Comparison of ENCODE assay signal across 23 cellular contexts in the genomic region with DNA sequence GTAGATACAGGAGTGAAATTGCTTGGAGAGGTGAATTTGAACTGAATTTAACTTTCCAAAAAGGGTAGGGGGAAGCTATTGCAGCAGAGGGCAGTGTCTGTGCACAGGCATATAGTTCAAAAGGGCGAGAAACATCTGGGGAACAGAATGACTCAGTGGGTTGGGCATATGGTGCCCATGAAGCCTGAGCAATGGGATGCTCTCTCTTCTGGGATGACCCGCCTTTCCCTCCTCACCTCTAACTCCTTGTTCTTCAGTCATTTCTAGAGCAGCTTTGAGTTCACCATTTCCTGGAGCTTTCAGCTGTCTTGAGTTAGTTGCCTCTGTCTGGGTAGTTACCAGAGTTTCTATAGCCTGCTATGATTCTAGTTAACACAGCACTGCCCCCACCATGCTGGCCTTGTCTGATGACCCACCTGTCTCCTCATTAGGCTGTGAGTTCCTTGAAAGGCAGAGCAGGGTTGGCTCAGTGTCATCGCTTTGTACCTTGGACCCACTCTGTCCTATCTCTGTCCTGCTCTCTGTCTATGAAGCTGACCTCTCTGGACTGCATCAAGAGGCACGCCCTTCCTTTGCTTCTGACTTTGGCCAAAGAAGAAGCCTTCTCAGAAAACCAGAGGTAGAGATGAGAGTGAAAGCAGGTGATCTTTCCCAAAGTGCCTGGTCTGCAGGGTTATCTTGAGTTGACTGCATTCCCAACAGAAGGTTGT.
"Had no signal": no experiment of that assay in that cellular context is flagged by ENCODE, and none has a peak within 500 bp of the region (broad histone marks: within the 10 kb centered on the region; RNA-seq: fewer than 3 reads in every experiment).

No MANE protein-coding gene starts in this region.

- H3K4me3 ChIP-seq: heart right ventricle, testis, upper lobe of left lung, vagina had no signal

- H3K36me3 ChIP-seq: brain microvascular endothelial cell, heart right ventricle, upper lobe of left lung, vagina had no signal

- DNase-seq: activated CD4-positive, alpha-beta T cell treated with anti-CD3 and anti-CD28 coated beads for 48 hours; activated CD4-positive, alpha-beta T cell treated with anti-CD3 and anti-CD28 coated beads, Interleukin-2, amount 50 U/mL, for 48 hours; activated CD8-positive, alpha-beta memory T cell treated with anti-CD3 and anti-CD28 coated beads for 24 hours; activated gamma-delta T cell; activated naive CD4-positive, alpha-beta T cell treated with anti-CD3 and anti-CD28 coated beads, Interleukin-2, amount 50 U/mL, for 16 hours; amniotic stem cell; brain microvascular endothelial cell; caudate nucleus; cortex of kidney; effector memory CD8-positive, alpha-beta T cell; foreskin melanocyte; heart right ventricle; left ventricle myocardium superior; posterior cingulate gyrus; right cardiac atrium; stimulated activated CD4-positive, alpha-beta T cell treated with anti-CD3 and anti-CD28 coated beads, Interleukin-2, amount 100 ng/mL, for 48 hours; stimulated activated naive CD8-positive, alpha-beta T cell treated with anti-CD3 and anti-CD28 coated beads, Interleukin-15, Interleukin-2, amounts not matched to agents 100 U/mL and 50 U/mL, for 24 hours; T-helper 9 cell; testis; upper lobe of left lung had no signal

- ATAC-seq: activated CD4-positive, CD25-positive, alpha-beta regulatory T cell treated with anti-CD3 and anti-CD28 coated beads, Interleukin-2, amount 50 U/mL, for 24 hours; effector memory CD8-positive, alpha-beta T cell; heart right ventricle; left ventricle myocardium superior; right cardiac atrium; stimulated activated naive CD8-positive, alpha-beta T cell treated with anti-CD3 and anti-CD28 coated beads, Interleukin-15, Interleukin-2, amounts not matched to agents 100 U/mL and 50 U/mL, for 24 hours had no signal

- H3K27me3 ChIP-seq: brain microvascular endothelial cell, heart right ventricle, testis, upper lobe of left lung, vagina had no signal

- H3K27ac ChIP-seq: brain microvascular endothelial cell, heart right ventricle, testis, upper lobe of left lung, vagina, VCaP had no signal

- H3K9me3 ChIP-seq: heart right ventricle, testis, upper lobe of left lung, vagina had no signal
